ENCODE assay signal across 25 cellular contexts in genomic region chr2:185894223-185894622, GRCh38.
"Had no signal": no experiment of that assay in that cellular context is flagged by ENCODE, and none has a peak within 500 bp of the region (broad histone marks: within the 10 kb centered on the region; RNA-seq: fewer than 3 reads in every experiment).

No MANE protein-coding gene starts in this region.

- ATAC-seq: effector memory CD8-positive, alpha-beta T cell; esophagus mucosa; foreskin keratinocyte; gastrocnemius medialis; gastroesophageal sphincter; heart left ventricle; heart right ventricle had no signal

- H3K4me1 ChIP-seq: colonic mucosa, esophagus muscularis mucosa, esophagus squamous epithelium, foreskin keratinocyte, gastrocnemius medialis, gastroesophageal sphincter had no signal

- DNase-seq: colonic mucosa; cortex of kidney; dermis blood vessel endothelial cell; dorsolateral prefrontal cortex; effector CD4-positive, alpha-beta T cell; effector CD8-positive, alpha-beta T cell; effector memory CD4-positive, alpha-beta T cell; effector memory CD8-positive, alpha-beta T cell; endodermal cell; erythroblast; esophagus squamous epithelium; foreskin fibroblast; foreskin keratinocyte; foreskin melanocyte; gastrocnemius medialis; glutamatergic neuron; head of caudate nucleus; heart left ventricle; heart right ventricle had no signal

- H3K9me3 ChIP-seq: colonic mucosa, esophagus muscularis mucosa, esophagus squamous epithelium, gastrocnemius medialis, gastroesophageal sphincter, heart left ventricle, heart right ventricle had no signal

- H3K27ac ChIP-seq: colonic mucosa, coronary artery, dorsolateral prefrontal cortex, epithelial cell of prostate, esophagus muscularis mucosa, esophagus squamous epithelium, foreskin keratinocyte, gastrocnemius medialis, gastroesophageal sphincter, heart left ventricle, heart right ventricle had no signal

- H3K4me3 ChIP-seq: colonic mucosa, coronary artery, dorsolateral prefrontal cortex, esophagus muscularis mucosa, esophagus squamous epithelium, gastrocnemius medialis, gastroesophageal sphincter, heart left ventricle, heart right ventricle had no signal

- H3K36me3 ChIP-seq: colonic mucosa, esophagus muscularis mucosa, esophagus squamous epithelium, gastrocnemius medialis, gastroesophageal sphincter, heart left ventricle, heart right ventricle had no signal

- FAIRE-seq: endothelial cell of umbilical vein had no signal

- H3K27me3 ChIP-seq: colonic mucosa, dorsolateral prefrontal cortex, esophagus muscularis mucosa, esophagus squamous epithelium, foreskin keratinocyte, gastrocnemius medialis, gastroesophageal sphincter, heart left ventricle, heart right ventricle had no signal
